In the genomic region with DNA sequence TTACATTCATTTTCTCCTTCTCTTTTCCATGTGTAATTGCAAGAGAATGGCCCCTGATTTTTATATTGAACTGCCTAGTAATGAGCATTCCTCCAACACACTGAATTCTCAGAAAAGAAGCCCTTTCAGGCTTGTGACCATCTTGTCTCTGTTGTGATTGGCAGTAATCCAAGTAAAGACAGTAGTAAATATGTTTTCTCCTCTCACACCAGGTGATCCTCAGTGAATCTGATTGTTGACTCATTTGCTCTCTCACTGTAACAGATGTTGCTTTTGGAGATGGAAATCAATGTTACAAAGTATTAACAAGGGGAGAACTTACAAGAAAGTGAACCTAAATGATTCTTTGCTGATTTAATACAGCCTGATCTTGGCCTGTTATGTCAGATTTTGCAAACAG, we compare ENCODE assay signal across 29 cellular contexts.
DNase-seq lines count a peak whose midpoint lies in the region; ATAC-seq and TF ChIP-seq lines count a peak whose summit lies in the region.
"Had no signal": no experiment of that assay in that cellular context is flagged by ENCODE, and none has a peak within 500 bp of the region (broad histone marks: within the 10 kb centered on the region; RNA-seq: fewer than 3 reads in every experiment).

No MANE protein-coding gene starts in this region.

- H3K27me3 ChIP-seq in CD4-positive, alpha-beta T cell (ENCODE audit: control insufficient read depth, insufficient read depth, low read length): no peaks in the 10 kb centered on the region
- H3K27me3 ChIP-seq: neural progenitor cell, pancreas, suprapubic skin, upper lobe of right lung had no signal

- no peaks in the 10 kb centered on the region for H3K9me3 ChIP-seq in CD4-positive, alpha-beta T cell (ENCODE audit: control insufficient read depth, low read length)
- H3K9me3 ChIP-seq: pancreas, suprapubic skin, upper lobe of right lung had no signal

- no peaks in the 10 kb centered on the region for H3K4me1 Mint-ChIP-seq in CD4-positive, alpha-beta T cell (ENCODE audit: low read depth)
- H3K4me1 Mint-ChIP-seq: activated naive CD8-positive, alpha-beta T cell treated with anti-CD3 and anti-CD28 coated beads, Interleukin-2, amount 50 U/mL, for 24 hours; CD14-positive monocyte; T-helper 17 cell had no signal

- no peaks in the 10 kb centered on the region for H3K9me3 Mint-ChIP-seq in CD4-positive, alpha-beta T cell
- H3K9me3 Mint-ChIP-seq: activated T-cell treated with anti-CD3 and anti-CD28 coated beads, Interleukin-2, amount 50 U/mL, for 72 hours had no signal

- H3K36me3 Mint-ChIP-seq in CD4-positive, alpha-beta T cell (ENCODE audit: low read depth): no peaks in the 10 kb centered on the region
- H3K36me3 Mint-ChIP-seq: activated CD4-positive, alpha-beta memory T cell treated with anti-CD3 and anti-CD28 coated beads for 36 hours; brain; neural progenitor cell had no signal

- intact Hi-C loops in CD4-positive, alpha-beta T cell (cut with DNase I, micrococcal nuclease): no loop called here

- ATAC-seq in CD4-positive, alpha-beta T cell (ENCODE audit: poor library complexity): no peak
- ATAC-seq: activated CD4-positive, CD25-positive, alpha-beta regulatory T cell treated with anti-CD3 and anti-CD28 coated beads, Interleukin-2, amount 50 U/mL, for 24 hours; activated naive CD8-positive, alpha-beta T cell treated with anti-CD3 and anti-CD28 coated beads, Interleukin-2, amount 50 U/mL, for 24 hours; activated T-cell treated with anti-CD3 and anti-CD28 coated beads, Interleukin-2, amount 50 U/mL, for 72 hours; pancreas; T-helper 17 cell; upper lobe of right lung had no signal

- POLR2A ChIA-PET in CD4-positive, alpha-beta T cell (lab: Charles Lee): no interaction called here

- DNase-seq in DMS153 treated with DMSO at 0.1 percent for 48 hours (lab: John Stamatoyannopoulos, UW; ENCODE audit: unreplicated experiment) (peak; percentile 29), NCI-H1694 (lab: John Stamatoyannopoulos, UW) (peak; percentile 13), RPMI7951 (ENCODE audit: low read depth) (peak; percentile 10), fibroblast of pulmonary artery (ENCODE audit: low read depth) (peak; percentile 6), iPS-NIHi7 (ENCODE audit: extremely low spot score) (no peak)
- DNase-seq in stimulated activated CD4-positive, alpha-beta T cell treated with anti-CD3 and anti-CD28 coated beads, Interleukin-15, amount 100 ng/mL, for 24 hours: no peak
- no peak for DNase-seq in CD4-positive, alpha-beta T cell
- DNase-seq: activated CD4-positive, alpha-beta memory T cell treated with anti-CD3 and anti-CD28 coated beads for 36 hours; activated naive CD4-positive, alpha-beta T cell; activated naive CD8-positive, alpha-beta T cell treated with anti-CD3 and anti-CD28 coated beads, Interleukin-2, amount 50 U/mL, for 24 hours; activated T-cell treated with anti-CD3 and anti-CD28 coated beads, Interleukin-2, amount 50 U/mL, for 72 hours; GOT3; islet precursor cell; left ventricle myocardium inferior; mesendoderm; NCI-H187 treated with DMSO at 0.1 percent for 48 hours; NK-92 treated with Interleukin-12 subunit alpha and Interleukin-12 subunit beta, amount 100 ng/mL, for 24 hours; pancreas; Right ventricle myocardium superior; stimulated activated naive CD4-positive, alpha-beta T cell; T-helper 17 cell; upper lobe of right lung had no signal

- no peak overlapping the region for H3K4me3 Mint-ChIP-seq in CD4-positive, alpha-beta T cell
- H3K4me3 Mint-ChIP-seq: activated CD4-positive, alpha-beta memory T cell treated with anti-CD3 and anti-CD28 coated beads for 36 hours; activated naive CD8-positive, alpha-beta T cell treated with anti-CD3 and anti-CD28 coated beads, Interleukin-2, amount 50 U/mL, for 24 hours; activated T-cell treated with anti-CD3 and anti-CD28 coated beads, Interleukin-2, amount 50 U/mL, for 72 hours; brain; CD14-positive monocyte; neural progenitor cell; T-helper 17 cell had no signal

- no peaks in the 10 kb centered on the region for H3K27me3 Mint-ChIP-seq in CD4-positive, alpha-beta T cell
- H3K27me3 Mint-ChIP-seq: activated CD4-positive, alpha-beta memory T cell treated with anti-CD3 and anti-CD28 coated beads for 36 hours; activated naive CD8-positive, alpha-beta T cell treated with anti-CD3 and anti-CD28 coated beads, Interleukin-2, amount 50 U/mL, for 24 hours; brain had no signal

- no peak overlapping the region for H3K4me3 ChIP-seq in fibroblast of pulmonary artery (replicated peaks; ENCODE audit: low read depth, low read length)
- H3K4me3 ChIP-seq: left ventricle myocardium inferior, neural progenitor cell, pancreas, skin epidermis, suprapubic skin, upper lobe of right lung had no signal

- H3K27ac Mint-ChIP-seq in CD4-positive, alpha-beta T cell: no peak overlapping the region
- H3K27ac Mint-ChIP-seq: activated CD4-positive, alpha-beta memory T cell treated with anti-CD3 and anti-CD28 coated beads for 36 hours; activated naive CD8-positive, alpha-beta T cell treated with anti-CD3 and anti-CD28 coated beads, Interleukin-2, amount 50 U/mL, for 24 hours; activated T-cell treated with anti-CD3 and anti-CD28 coated beads, Interleukin-2, amount 50 U/mL, for 72 hours; brain; CD14-positive monocyte; neural progenitor cell; T-helper 17 cell had no signal

- TF ChIP-seq CTCF in fibroblast of pulmonary artery (IDR thresholded peaks at IDR 0.05; ENCODE audit: low read length, missing control alignments): no peak
- no peak for TF ChIP-seq CTCF in CD4-positive, alpha-beta T cell (IDR thresholded peaks at IDR 0.05)

- CTCF ChIA-PET in CD4-positive, alpha-beta T cell (lab: Charles Lee): no interaction called here

- H3K27ac ChIP-seq in CD4-positive, alpha-beta T cell (ENCODE audit: low read depth, low read length): no peak overlapping the region
- H3K27ac ChIP-seq: KMS-11, left ventricle myocardium inferior, neural progenitor cell, pancreas, skin epidermis, suprapubic skin, upper lobe of right lung had no signal

Comparison
In these comparisons a context has a peak if more than half of its experiments do, and no peak if none do; other contexts are left out.
1. DNase-seq: peak in DMS153 treated with DMSO at 0.1 percent for 48 hours (single experiment), NCI-H1694 (single experiment), RPMI7951 (single experiment) and fibroblast of pulmonary artery (single experiment); none in stimulated activated CD4-positive, alpha-beta T cell treated with anti-CD3 and anti-CD28 coated beads, Interleukin-15, amount 100 ng/mL, for 24 hours (single experiment), CD4-positive, alpha-beta T cell (0 of 10) and iPS-NIHi7 (single experiment).